ENCODE assay signal across 25 cellular contexts in the genomic region with DNA sequence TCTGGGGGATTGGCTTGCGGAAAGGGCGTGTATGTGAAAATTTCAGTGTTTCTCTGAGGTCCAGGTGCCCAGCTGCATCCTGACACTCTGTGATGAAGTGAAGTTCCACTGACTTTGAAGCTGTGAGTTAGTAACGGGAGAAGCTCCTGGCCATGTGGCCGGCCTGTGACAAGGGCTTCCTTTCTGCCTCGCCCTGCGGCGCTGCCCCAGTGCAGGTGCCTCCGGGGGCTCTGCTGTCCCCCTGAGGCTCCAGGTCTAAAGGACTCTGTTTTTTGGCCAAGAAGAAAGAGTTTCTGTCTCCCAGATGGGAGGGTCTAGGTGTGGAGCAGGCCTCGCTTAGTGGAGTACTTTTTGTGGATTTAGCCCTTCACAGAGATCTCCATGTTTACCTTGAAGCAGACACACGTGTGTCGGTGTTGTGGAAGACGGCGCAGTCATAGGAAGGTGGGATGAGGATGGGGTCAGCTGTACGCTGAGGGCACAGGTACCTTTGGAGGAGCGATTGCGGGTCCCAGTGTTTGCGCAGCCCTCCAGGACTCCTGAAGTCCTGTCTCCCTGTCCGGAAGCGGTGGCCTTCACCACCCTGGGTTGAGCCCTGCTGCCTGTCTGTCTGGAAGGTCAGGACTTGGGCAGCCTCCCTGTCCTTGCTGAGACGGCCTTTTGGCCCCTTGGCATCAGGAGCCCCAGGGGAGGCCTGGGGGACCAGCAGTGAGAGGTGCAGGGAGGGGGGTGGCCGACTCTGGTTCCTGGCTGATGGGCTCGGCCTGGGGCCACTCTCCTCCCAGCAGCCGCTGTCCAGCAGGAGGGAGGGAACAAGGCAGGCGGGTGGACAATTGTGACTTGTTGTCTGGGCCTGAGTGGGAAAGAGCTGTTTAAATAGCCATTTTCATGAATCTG.
A peak's percentile ranks its signal among the peaks of the same experiment; 100 is the strongest.
DNase-seq lines count a peak whose midpoint lies in the region; ATAC-seq and TF ChIP-seq lines count a peak whose summit lies in the region.
"Had no signal": no experiment of that assay in that cellular context is flagged by ENCODE, and none has a peak within 500 bp of the region (broad histone marks: within the 10 kb centered on the region; RNA-seq: fewer than 3 reads in every experiment).

No MANE protein-coding gene starts in this region.

- peaks cover 13% of the 10 kb centered on the region for H3K79me1 ChIP-seq in neuronal stem cell (ENCODE audit: low read depth, low read length)

- H4K91ac ChIP-seq in neuronal stem cell (ENCODE audit: low read depth, low read length, poor library complexity) = peak overlapping the region; percentile 61

- ATAC-seq in WTC11 (no peak), HG02763 (IDR thresholded peaks at IDR 0.05; ENCODE audit: unreplicated experiment) (no peak), GM19467 (IDR thresholded peaks at IDR 0.05; ENCODE audit: unreplicated experiment) (no peak)

- H3K4me2 ChIP-seq in BLaER1 = peak overlapping the region; percentile 90
- peak overlapping the region; percentile 38 for H3K4me2 ChIP-seq in neuronal stem cell (ENCODE audit: insufficient read depth, low read length, poor library complexity, severe bottlenecking)

- no peak overlapping the region for H2BK120ac ChIP-seq in neuronal stem cell (ENCODE audit: low read depth, low read length)

- H3K27me3 Mint-ChIP-seq in WTC11 (ENCODE audit: low read depth) = peaks cover 6% of the 10 kb centered on the region; the same call in 1 of the 2 replicates

- no peaks in the 10 kb centered on the region for H3K9me3 Mint-ChIP-seq in WTC11
- H3K9me3 Mint-ChIP-seq: activated B cell treated with CpG ODN at 0.5 μM for 24 hours; activated CD4-positive, alpha-beta memory T cell treated with anti-CD3 and anti-CD28 coated beads, Interleukin-2, amount 10 ng/mL, durations not matched to agents 7 days and 5 days; activated naive CD4-positive, alpha-beta T cell treated with anti-CD3 and anti-CD28 coated beads for 36 hours had no signal

- H3K14ac ChIP-seq in neuronal stem cell (ENCODE audit: low read length) = peak overlapping the region; percentile 25

- peak overlapping the region; percentile 68 for H3K4me3 ChIP-seq in BLaER1
- H3K4me3 ChIP-seq in neuronal stem cell (ENCODE audit: low read length in 2 of 2) = no peak overlapping the region
- H3K4me3 ChIP-seq: left lung, prostate gland, SJCRH30, spleen had no signal

- H3K27me3 ChIP-seq in BLaER1 (peaks cover 97% of the 10 kb centered on the region), neuronal stem cell (ENCODE audit: control insufficient read depth in 3 of 3, insufficient read depth in 3 of 3, low read depth in 1 of 3, low read length in 3 of 3) (peaks cover 0 to 52% (median 0%) of the 10 kb centered on the region in 3 experiments)

- H4K20me1 ChIP-seq in BLaER1 = peaks cover 72% of the 10 kb centered on the region

- H3K36me3 ChIP-seq in BLaER1 (no peaks in the 10 kb centered on the region), neuronal stem cell (replicated peaks in 1 of 2; ENCODE audit: control insufficient read depth in 2 of 2, insufficient read depth in 2 of 2, low read length in 2 of 2) (peaks cover 0 to 3% of the 10 kb centered on the region in 2 donors)
- H3K36me3 ChIP-seq: left lung, prostate gland, SJCRH30, spleen had no signal

- DNase-seq in WTC11 (ENCODE audit: low spot score) (no peak), head of caudate nucleus (peak in 40 of 42 donors; percentile 43 to 88 (median 72)), neuronal stem cell (ENCODE audit: low spot score) (no peak), cerebellum (ENCODE audit: low spot score) (no peak)
- DNase-seq in activated effector memory CD4-positive, alpha-beta T cell treated with Interleukin-2 at 50 U/mL for 16 hours = no peak
- DNase-seq: activated B cell treated with CpG ODN at 0.5 μM for 24 hours; activated CD4-positive, alpha-beta memory T cell treated with anti-CD3 and anti-CD28 coated beads, Interleukin-2, amount 10 ng/mL, durations not matched to agents 7 days and 5 days; activated naive CD4-positive, alpha-beta T cell treated with anti-CD3 and anti-CD28 coated beads for 36 hours; activated T-cell treated with anti-CD3 and anti-CD28 coated beads, Interleukin-2, amount 50 U/mL, for 1 hour; CD8-positive, alpha-beta memory T cell; cortex of kidney; DMS79; foreskin fibroblast; MM.1S; NCI-H1436 treated with DMSO at 0.1 percent for 48 hours; SJCRH30; spleen; T-helper 2 cell had no signal

- POLR2A ChIA-PET in WTC11 (lab: Charles Lee) = no interaction called here

- H3K27ac Mint-ChIP-seq in WTC11 = peak overlapping the region; percentile 78
- H3K27ac Mint-ChIP-seq: activated B cell treated with CpG ODN at 0.5 μM for 24 hours; activated CD4-positive, alpha-beta memory T cell treated with anti-CD3 and anti-CD28 coated beads, Interleukin-2, amount 10 ng/mL, durations not matched to agents 7 days and 5 days; activated naive CD4-positive, alpha-beta T cell treated with anti-CD3 and anti-CD28 coated beads for 36 hours; IgD-negative memory B cell had no signal

- peaks cover 14% of the 10 kb centered on the region for H3K4me1 Mint-ChIP-seq in WTC11

- WGBS in neuronal stem cell (ENCODE audit: extremely low coverage in 2 of 2, insufficient read length in 2 of 2, insufficient replicate concordance in 1 of 2), 2 donors = no CpG with 5 or more reads among the region's 24 CpGs

- H3K9ac ChIP-seq in BLaER1 (no peak overlapping the region), neuronal stem cell (ENCODE audit: low read depth, low read length, poor library complexity) (no peak overlapping the region)

- peak overlapping the region; percentile 75 for H2BK12ac ChIP-seq in neuronal stem cell (ENCODE audit: low read length)

- no peak for TF ChIP-seq CTCF in WTC11 (IDR thresholded peaks at IDR 0.05)

- H3K4me1 ChIP-seq in BLaER1 = peaks cover 53% of the 10 kb centered on the region
- H3K4me1 ChIP-seq in neuronal stem cell (ENCODE audit: control insufficient read depth in 2 of 2, insufficient read depth in 1 of 2, low read depth in 1 of 2, low read length in 2 of 2) = peaks cover 0 to 27% of the 10 kb centered on the region in 2 donors
- H3K4me1 ChIP-seq: prostate gland had no signal

- no peaks in the 10 kb centered on the region for H3K36me3 Mint-ChIP-seq in WTC11
- H3K36me3 Mint-ChIP-seq: CD8-positive, alpha-beta memory T cell; IgD-negative memory B cell had no signal

- CTCF ChIA-PET in WTC11 (lab: Charles Lee) = interaction anchor here (1.0 to 2.0 kb wide), 2 partner anchors 10 to 83 kb away, joined by 3 to 5 read pairs; no protein-coding TSS in a partner anchor

- peak overlapping the region; percentile 50 for H2BK15ac ChIP-seq in neuronal stem cell (ENCODE audit: low read length)

- peak overlapping the region; percentile 19 for H2AK5ac ChIP-seq in neuronal stem cell (ENCODE audit: low read depth, low read length)

- H4K8ac ChIP-seq in neuronal stem cell (ENCODE audit: low read depth, low read length) = no peak overlapping the region

- no peak overlapping the region for H2AFZ ChIP-seq in neuronal stem cell (ENCODE audit: low read length)

- H3K23ac ChIP-seq in neuronal stem cell (ENCODE audit: low read depth, low read length, poor library complexity) = no peak overlapping the region

- H3K9me3 ChIP-seq in BLaER1 (no peaks in the 10 kb centered on the region), neuronal stem cell (replicated peaks in 1 of 2; ENCODE audit: control insufficient read depth in 2 of 2, insufficient read depth in 1 of 2, low read depth in 1 of 2, low read length in 2 of 2) (no peaks in the 10 kb centered on the region)
- H3K9me3 ChIP-seq: left lung, prostate gland, SJCRH30, spleen had no signal

- H3K27ac ChIP-seq in BLaER1 (no peak overlapping the region), neuronal stem cell (replicated peaks; ENCODE audit: low read length) (peak overlapping the region; percentile 58)
- H3K27ac ChIP-seq: HL-60, prostate gland, SJCRH30, spleen had no signal

- H3K4ac ChIP-seq in neuronal stem cell (ENCODE audit: low read length) = no peak overlapping the region

- H3K4me3 Mint-ChIP-seq in WTC11 = peak overlapping the region; percentile 36; the same call in 1 of the 2 replicates
- H3K4me3 Mint-ChIP-seq: activated B cell treated with CpG ODN at 0.5 μM for 24 hours; activated CD4-positive, alpha-beta memory T cell treated with anti-CD3 and anti-CD28 coated beads, Interleukin-2, amount 10 ng/mL, durations not matched to agents 7 days and 5 days; activated naive CD4-positive, alpha-beta T cell treated with anti-CD3 and anti-CD28 coated beads for 36 hours; CD8-positive, alpha-beta memory T cell had no signal

- H2BK5ac ChIP-seq in neuronal stem cell (ENCODE audit: low read length) = no peak overlapping the region

- H3K18ac ChIP-seq in neuronal stem cell (ENCODE audit: low read length) = peak overlapping the region; percentile 73

- intact Hi-C loops in head of caudate nucleus (cut with DNase I) = loop anchor here (5.0 to 10.0 kb wide), 4 partner anchors 124 to 1056 kb away; no protein-coding TSS in a partner anchor

TF ChIP-seq in WTC11, 78 proteins besides CTCF, POLR2A, EP300 and RAD21 (continues in another document):
- TF ChIP-seq, protein P1, sequence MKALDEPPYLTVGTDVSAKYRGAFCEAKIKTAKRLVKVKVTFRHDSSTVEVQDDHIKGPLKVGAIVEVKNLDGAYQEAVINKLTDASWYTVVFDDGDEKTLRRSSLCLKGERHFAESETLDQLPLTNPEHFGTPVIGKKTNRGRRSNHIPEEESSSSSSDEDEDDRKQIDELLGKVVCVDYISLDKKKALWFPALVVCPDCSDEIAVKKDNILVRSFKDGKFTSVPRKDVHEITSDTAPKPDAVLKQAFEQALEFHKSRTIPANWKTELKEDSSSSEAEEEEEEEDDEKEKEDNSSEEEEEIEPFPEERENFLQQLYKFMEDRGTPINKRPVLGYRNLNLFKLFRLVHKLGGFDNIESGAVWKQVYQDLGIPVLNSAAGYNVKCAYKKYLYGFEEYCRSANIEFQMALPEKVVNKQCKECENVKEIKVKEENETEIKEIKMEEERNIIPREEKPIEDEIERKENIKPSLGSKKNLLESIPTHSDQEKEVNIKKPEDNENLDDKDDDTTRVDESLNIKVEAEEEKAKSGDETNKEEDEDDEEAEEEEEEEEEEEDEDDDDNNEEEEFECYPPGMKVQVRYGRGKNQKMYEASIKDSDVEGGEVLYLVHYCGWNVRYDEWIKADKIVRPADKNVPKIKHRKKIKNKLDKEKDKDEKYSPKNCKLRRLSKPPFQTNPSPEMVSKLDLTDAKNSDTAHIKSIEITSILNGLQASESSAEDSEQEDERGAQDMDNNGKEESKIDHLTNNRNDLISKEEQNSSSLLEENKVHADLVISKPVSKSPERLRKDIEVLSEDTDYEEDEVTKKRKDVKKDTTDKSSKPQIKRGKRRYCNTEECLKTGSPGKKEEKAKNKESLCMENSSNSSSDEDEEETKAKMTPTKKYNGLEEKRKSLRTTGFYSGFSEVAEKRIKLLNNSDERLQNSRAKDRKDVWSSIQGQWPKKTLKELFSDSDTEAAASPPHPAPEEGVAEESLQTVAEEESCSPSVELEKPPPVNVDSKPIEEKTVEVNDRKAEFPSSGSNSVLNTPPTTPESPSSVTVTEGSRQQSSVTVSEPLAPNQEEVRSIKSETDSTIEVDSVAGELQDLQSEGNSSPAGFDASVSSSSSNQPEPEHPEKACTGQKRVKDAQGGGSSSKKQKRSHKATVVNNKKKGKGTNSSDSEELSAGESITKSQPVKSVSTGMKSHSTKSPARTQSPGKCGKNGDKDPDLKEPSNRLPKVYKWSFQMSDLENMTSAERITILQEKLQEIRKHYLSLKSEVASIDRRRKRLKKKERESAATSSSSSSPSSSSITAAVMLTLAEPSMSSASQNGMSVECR (CRISPR knock-in tag; IDR thresholded peaks at IDR 0.05; ENCODE audit: borderline replicate concordance) = no peak
- TF ChIP-seq ZNF416 (CRISPR knock-in tag; IDR thresholded peaks at IDR 0.05) = no peak

Comparison
In these comparisons a context has a peak if more than half of its experiments do, and no peak if none do; other contexts are left out.
1. DNase-seq: peak in head of caudate nucleus (40 of 42); none in WTC11 (single experiment), neuronal stem cell (single experiment), cerebellum (single experiment) and activated effector memory CD4-positive, alpha-beta T cell treated with Interleukin-2 at 50 U/mL for 16 hours (single experiment).